In the genomic region with DNA sequence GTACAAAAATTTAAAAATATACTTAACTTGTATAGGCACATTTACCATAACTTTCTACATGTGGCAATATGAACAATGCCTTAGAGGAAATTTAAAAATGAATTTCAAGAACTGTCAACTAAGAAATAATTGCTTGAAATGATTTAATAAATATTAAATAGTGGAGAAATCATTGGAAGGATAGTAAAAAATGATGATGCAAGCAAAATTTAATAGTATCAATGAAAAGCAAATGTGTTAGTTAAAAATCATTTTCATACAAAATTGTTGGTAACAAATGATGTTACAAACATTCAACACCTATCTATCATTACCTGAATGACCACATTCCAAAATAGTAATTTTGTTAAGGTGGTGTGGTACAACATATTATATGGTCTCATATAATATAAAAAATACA, we compare ENCODE assay signal across 23 cellular contexts.
"Had no signal": no experiment of that assay in that cellular context is flagged by ENCODE, and none has a peak within 500 bp of the region (broad histone marks: within the 10 kb centered on the region; RNA-seq: fewer than 3 reads in every experiment).

No MANE protein-coding gene starts in this region.

- H3K9ac ChIP-seq: KMS-11, SK-N-SH had no signal

- H3K27ac ChIP-seq: HL-60, KMS-11 had no signal

- DNase-seq: Kasumi-1, MM.1S, NCI-H1092 treated with DMSO at 0.1 percent for 48 hours, NCI-H1436, NCI-H187, NCI-H2029, NCI-H2081 treated with DMSO at 0.1 percent for 48 hours, NCI-H2171, NCI-H226, NCI-H446, NCI-H510A, NCI-H524 treated with DMSO at 0.1 percent for 48 hours, NCI-H69, NCI-H774, Right ventricle myocardium superior, RPMI8226, SIG-M5, SK-N-SH, SW 1271 had no signal

- FAIRE-seq: HTR-8/SVneo, RCC 7860 had no signal

- H3K4me2 ChIP-seq: KMS-11, SK-N-SH had no signal

- H3K9me3 ChIP-seq: SK-N-SH had no signal
